19 cellular contexts compared by ENCODE assay signal in genomic region chr11:68006606-68007166, GRCh38. TPM values are rescaled to one million over a fixed set of nuclear protein-coding genes. Genes with fewer than 3 reads are reported as not detected.
DNase-seq lines count a peak whose midpoint lies in the region; ATAC-seq and TF ChIP-seq lines count a peak whose summit lies in the region.
"Had no signal": no experiment of that assay in that cellular context is flagged by ENCODE, and none has a peak within 500 bp of the region (broad histone marks: within the 10 kb centered on the region; RNA-seq: fewer than 3 reads in every experiment).

No MANE protein-coding gene starts in this region.

- no peaks in the 10 kb centered on the region for H3K36me3 ChIP-seq in mesenchymal stem cell (ENCODE audit: control insufficient read depth in 1 of 2, insufficient read depth in 2 of 2, low read depth in 1 of 2, low read length in 2 of 2)

- H3K4me1 ChIP-seq in mesenchymal stem cell (ENCODE audit: control insufficient read depth, insufficient read depth, low read depth, low read length), result peaks cover 43% of the 10 kb centered on the region

- ATAC-seq in Right ventricle myocardium superior (ENCODE audit: poor library complexity) (no peak), HG03097 (IDR thresholded peaks at IDR 0.05; ENCODE audit: low FRiP score, unreplicated experiment) (no peak), GM21825 (IDR thresholded peaks at IDR 0.05; ENCODE audit: unreplicated experiment) (no peak)
- ATAC-seq: Right ventricle myocardium inferior had no signal

- H3K9me3 ChIP-seq in mesenchymal stem cell (ENCODE audit: control insufficient read depth, low read length), result no peaks in the 10 kb centered on the region

- H3K36me3 Mint-ChIP-seq in type B pancreatic cell, result no peaks in the 10 kb centered on the region

- no peak overlapping the region for H4K8ac ChIP-seq in mesenchymal stem cell (ENCODE audit: low read length)

- peaks cover 22% of the 10 kb centered on the region for H3K27me3 Mint-ChIP-seq in type B pancreatic cell

- no peak overlapping the region for H3K23ac ChIP-seq in mesenchymal stem cell (ENCODE audit: low read length in 2 of 2)

- peaks cover 5% of the 10 kb centered on the region for H3K79me1 ChIP-seq in mesenchymal stem cell (replicated peaks; ENCODE audit: low read length, poor library complexity, severe bottlenecking)

- intact Hi-C loops in Right ventricle myocardium superior (cut with DNase I) (no loop called here), cardiac septum (cut with DNase I) (no loop called here)

- H3K18ac ChIP-seq in mesenchymal stem cell (ENCODE audit: low read depth in 1 of 2, low read length in 2 of 2), result no peak overlapping the region

- WGBS in mesenchymal stem cell, result 95% methylated on average over 7 of the region's 7 CpGs

- H3K27ac ChIP-seq in RWPE1 (peak overlapping the region; percentile 61), mesenchymal stem cell (ENCODE audit: low read length, poor library complexity, severe bottlenecking) (no peak overlapping the region)
- H3K27ac ChIP-seq: 22Rv1, HL-60, SK-N-MC had no signal

- no peak overlapping the region for H3K9ac ChIP-seq in mesenchymal stem cell (ENCODE audit: low read length)

- POLR2A ChIA-PET in RWPE1 (lab: Yijun Ruan, JAX; ENCODE audit: low non-redundant PET), result no interaction called here

- peak overlapping the region in 1 of 2 experiments; percentile 23 for H2BK12ac ChIP-seq in mesenchymal stem cell (ENCODE audit: low read length in 2 of 2)

- no peak overlapping the region for H3K4ac ChIP-seq in mesenchymal stem cell (ENCODE audit: low read depth in 1 of 2, low read length in 2 of 2)

- H3K4me3 Mint-ChIP-seq in type B pancreatic cell, result peak overlapping the region; percentile 22

- H3K4me3 ChIP-seq in mesenchymal stem cell (ENCODE audit: insufficient read depth in 1 of 2, low read depth in 1 of 2, low read length in 2 of 2), result no peak overlapping the region
- H3K4me3 ChIP-seq: SK-N-MC had no signal

- peaks cover 39% of the 10 kb centered on the region for H3K4me1 Mint-ChIP-seq in type B pancreatic cell (ENCODE audit: unreplicated experiment)

- peak overlapping the region; percentile 6 for H4K91ac ChIP-seq in mesenchymal stem cell (ENCODE audit: low read length)

- peak; percentile 19 for DNase-seq in Right ventricle myocardium superior
- no peak for DNase-seq in cardiac septum (ENCODE audit: low spot score)
- DNase-seq in RWPE1 (ENCODE audit: low spot score), result no peak
- no peak for DNase-seq in mesenchymal stem cell
- no peak for DNase-seq in type B pancreatic cell (ENCODE audit: extremely low spot score, unreplicated experiment)
- DNase-seq in SIG-M5 treated with dmso at 0.1 percent for 504 hours (lab: John Stamatoyannopoulos, UW; ENCODE audit: unreplicated experiment), result no peak
- DNase-seq: CD4-positive, alpha-beta T cell; DMS153; GF-D8; GOT3; NCI-H1694 treated with DMSO at 0.1 percent for 48 hours; NCI-H226; NCI-H524 had no signal

- H3K9me3 Mint-ChIP-seq in type B pancreatic cell, result no peaks in the 10 kb centered on the region
- H3K9me3 Mint-ChIP-seq: CD4-positive, alpha-beta T cell had no signal

- TF ChIP-seq CTCF in RWPE1 (conservative IDR thresholded peaks at IDR 0.05; ENCODE audit: low read depth), result no peak
- no peak for TF ChIP-seq CTCF in type B pancreatic cell (conservative IDR thresholded peaks at IDR 0.05)

- H2AFZ ChIP-seq in mesenchymal stem cell (ENCODE audit: low read depth, low read length), result no peak overlapping the region

- no peak overlapping the region for H2BK5ac ChIP-seq in mesenchymal stem cell (ENCODE audit: low read depth, low read length, poor library complexity, severe bottlenecking)

- H2BK15ac ChIP-seq in mesenchymal stem cell (ENCODE audit: low read depth, poor library complexity, severe bottlenecking), result no peak overlapping the region

- H3K27me3 ChIP-seq in mesenchymal stem cell (ENCODE audit: control insufficient read depth in 1 of 2, insufficient read depth in 1 of 2, low read length in 2 of 2), result no peaks in the 10 kb centered on the region

- H2AK5ac ChIP-seq in mesenchymal stem cell (ENCODE audit: low read length, severe bottlenecking), result peak overlapping the region; percentile 15

- CTCF ChIA-PET in RWPE1 (lab: Yijun Ruan, JAX), result interaction anchor here (0.9 kb wide), 1 partner anchor 202 kb away, joined by 3 read pairs; no protein-coding TSS in a partner anchor

- no peak overlapping the region for H3K14ac ChIP-seq in mesenchymal stem cell (ENCODE audit: low read length in 2 of 2)

- no peak overlapping the region for H3K27ac Mint-ChIP-seq in type B pancreatic cell

- no peak overlapping the region for H3K4me2 ChIP-seq in mesenchymal stem cell (ENCODE audit: low read length, poor library complexity, severe bottlenecking)

- H2BK120ac ChIP-seq in mesenchymal stem cell (ENCODE audit: low read depth, low read length), result no peak overlapping the region

RNA-seq across cellular contexts. Expression of gene UNC93B1, which starts 2.8 kb away (rescaled TPM):
- 7.3 TPM for total RNA-seq in Right ventricle myocardium superior
- total RNA-seq in cardiac septum, result 5.3 TPM
- polyA plus RNA-seq in mesenchymal stem cell (2013, experiment 1 of 2), result 12.1 TPM
- polyA plus RNA-seq in mesenchymal stem cell (2013, experiment 2 of 2), result 11.5 TPM
- total RNA-seq in type B pancreatic cell (ENCODE audit: low replicate concordance), result 13.0 and 13.7 TPM in 2 replicates

RNA-seq across cellular contexts. Expression of gene ALDH3B1, which starts 3.4 kb away (rescaled TPM):
- total RNA-seq in Right ventricle myocardium superior (4.4 TPM), cardiac septum (5.1 TPM), type B pancreatic cell (ENCODE audit: low replicate concordance) (0.95 and 1.7 TPM in 2 replicates)
- polyA plus RNA-seq in mesenchymal stem cell (2013, experiment 1 of 2), result 22.4 TPM
- 22.5 TPM for polyA plus RNA-seq in mesenchymal stem cell (2013, experiment 2 of 2)

RNA-seq across cellular contexts. Expression of gene NDUFS8, which starts 23.8 kb away (rescaled TPM):
- total RNA-seq in Right ventricle myocardium superior (474 TPM), cardiac septum (315 TPM), type B pancreatic cell (ENCODE audit: low replicate concordance) (153 and 168 TPM in 2 replicates)
- 104 TPM for polyA plus RNA-seq in mesenchymal stem cell (2013, experiment 1 of 2)
- 106 TPM for polyA plus RNA-seq in mesenchymal stem cell (2013, experiment 2 of 2)

RNA-seq across cellular contexts. Expression of gene TCIRG1, which starts 32.1 kb away (rescaled TPM):
- total RNA-seq in Right ventricle myocardium superior, result 22.3 TPM
- 26.5 TPM for total RNA-seq in cardiac septum
- 84.2 TPM for polyA plus RNA-seq in mesenchymal stem cell (2013, experiment 1 of 2)
- 79.4 TPM for polyA plus RNA-seq in mesenchymal stem cell (2013, experiment 2 of 2)
- total RNA-seq in type B pancreatic cell (ENCODE audit: low replicate concordance), result 37.0 and 49.7 TPM in 2 replicates
